Comparison of ENCODE assay signal across 8 cellular contexts in the genomic region with DNA sequence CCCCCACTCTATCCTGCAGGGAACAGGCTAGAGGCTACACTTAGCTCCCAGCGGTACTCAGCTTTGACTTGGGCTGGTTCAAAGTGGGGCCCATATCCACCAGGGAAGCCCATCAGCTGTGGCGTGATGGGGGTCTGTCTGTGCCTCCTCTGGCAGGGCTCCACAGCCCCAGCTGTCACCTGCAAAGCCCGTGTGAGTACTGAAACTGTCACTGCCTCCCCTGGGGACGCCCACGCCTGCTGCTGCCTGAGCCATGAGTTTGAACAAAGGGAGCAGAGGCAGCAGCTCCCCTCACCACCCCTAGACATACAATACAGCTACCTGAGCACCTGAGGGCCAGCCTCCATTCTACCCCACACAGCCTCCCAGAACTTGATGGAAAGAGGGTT. TPM values are rescaled to one million over a fixed set of nuclear protein-coding genes. Genes with fewer than 3 reads are reported as not detected.
DNase-seq lines count a peak whose midpoint lies in the region; ATAC-seq, FAIRE-seq and TF ChIP-seq lines count a peak whose summit lies in the region.

No MANE protein-coding gene starts in this region.

- RAD21 ChIA-PET in GM12878 (lab: Charles Lee; ENCODE audit: unreplicated experiment), result interaction anchor here (0.6 to 4.2 kb wide), 25 partner anchors 11 to 1479 kb away, joined by 3 to 50 read pairs (median 4); partner anchors contain the start of genes HAUS4, LRP10, OXA1L and PRMT5

- H3K36me3 ChIP-seq in GM12878 (ENCODE audit: control insufficient read depth in 2 of 2, insufficient read depth in 2 of 2, low read length in 1 of 2) (no peaks in the 10 kb centered on the region; a peak in 1 of 4 replicates), neural progenitor cell (no peaks in the 10 kb centered on the region)

- peaks cover 35% of the 10 kb centered on the region for H3K4me1 ChIP-seq in GM12878 (ENCODE audit: control insufficient read depth, insufficient read depth, low read length)
- H3K4me1 ChIP-seq in neural progenitor cell, result peaks cover 14% of the 10 kb centered on the region

- H2AFZ ChIP-seq in GM12878 (ENCODE audit: control insufficient read depth, low read depth, low read length) (peak overlapping the region; percentile 24; the same call in 1 of the 2 replicates), neural progenitor cell (replicated peaks) (no peak overlapping the region)

- peak; percentile 88 for FAIRE-seq in GM12878 (lab: Jason Lieb, UNC)

- peaks cover 48% of the 10 kb centered on the region for H3K4me1 Mint-ChIP-seq in neural progenitor cell

- TF ChIP-seq EP300 in GM12878 (IDR thresholded peaks at IDR 0.05; ENCODE audit: borderline replicate concordance in 1 of 2, control insufficient read depth in 1 of 2, low read depth in 2 of 2, low read length in 2 of 2), result peak; percentile 41 to 51; a peak in 2 of 4 replicates

- H3K36me3 Mint-ChIP-seq in neural progenitor cell, result peaks cover 9% of the 10 kb centered on the region

- ATAC-seq in GM21619 (IDR thresholded peaks at IDR 0.05; ENCODE audit: unreplicated experiment) (peak; percentile 36), GM12878 (peak; percentile 63)

- H3K27me3 Mint-ChIP-seq in neural progenitor cell (ENCODE audit: insufficient read depth, low read depth), result peaks cover 9% of the 10 kb centered on the region

- TF ChIP-seq RAD21 in GM12878 (IDR thresholded peaks at IDR 0.05; ENCODE audit: insufficient read depth, low read depth, low read length), result no peak

- no peak for TF ChIP-seq CTCF in GM10248 (IDR thresholded peaks at IDR 0.05; ENCODE audit: control extremely low read depth, extremely low read depth, low read depth, missing control alignments)
- no peak for TF ChIP-seq CTCF in GM12878 (IDR thresholded peaks at IDR 0.05 in 2 of 3, conservative IDR thresholded peaks at IDR 0.05 in 1 of 3; ENCODE audit: control insufficient read depth in 2 of 3, extremely low read depth in 1 of 3, insufficient read depth in 1 of 3, low read depth in 3 of 3, low read length in 3 of 3)
- no peak for TF ChIP-seq CTCF in neural progenitor cell (IDR thresholded peaks at IDR 0.05)
- TF ChIP-seq CTCF in dorsolateral prefrontal cortex (IDR thresholded peaks at IDR 0.05 in 54 of 56, conservative IDR thresholded peaks at IDR 0.05 in 2 of 56; ENCODE audit: low read depth in 1 of 56, partially characterized antibody in 56 of 56), result no peak

- H3K4me3 Mint-ChIP-seq in neural progenitor cell, result peak overlapping the region; percentile 97

- SMC1A ChIA-PET in GM12878 (lab: Charles Lee; ENCODE audit: uncharacterized antibody, unreplicated experiment), result interaction anchor here (0.7 to 9.5 kb wide), 18 partner anchors 9 to 568 kb away, joined by 3 to 110 read pairs (median 4); partner anchors contain the start of gene LRP10

- peaks cover 5% of the 10 kb centered on the region for H3K79me2 ChIP-seq in GM12878 (ENCODE audit: control insufficient read depth, insufficient read depth, low read length)
- H3K79me2 ChIP-seq in neural progenitor cell (ENCODE audit: low read depth), result no peaks in the 10 kb centered on the region

- POLR2A ChIA-PET in GM10248 (lab: Yijun Ruan, JAX), result interaction anchor here (0.6 to 1.9 kb wide), 5 partner anchors 14 to 332 kb away, joined by 3 to 6 read pairs (median 4); partner anchors contain the start of gene OXA1L
- POLR2A ChIA-PET in GM12878 (lab: Charles Lee), result interaction anchor here (0.6 to 6.0 kb wide), 14 partner anchors 12 to 1505 kb away, joined by 3 to 51 read pairs (median 5); partner anchors contain the start of genes HAUS4, LRP10, PABPN1 and PRMT5

- no TSS peak for BruUV-seq in GM12878 (replicated peaks; lab: Mats Ljungman, UMichigan)

- peak; percentile 72 for DNase-seq in GM10248 (ENCODE audit: extremely low spot score)
- DNase-seq in NCI-H2107 treated with DMSO at 0.1 percent for 48 hours (lab: John Stamatoyannopoulos, UW; ENCODE audit: unreplicated experiment), result peak; percentile 62
- DNase-seq in GM12878 (ENCODE audit: low read depth, low spot score), result peak; percentile 53
- DNase-seq in neural progenitor cell (ENCODE audit: low spot score), result no peak
- DNase-seq in dorsolateral prefrontal cortex, result no peak
- DNase-seq in kidney tubule cell (ENCODE audit: low spot score), result no peak
- DNase-seq in SK-N-DZ (ENCODE audit: low spot score), result no peak

- CTCF ChIA-PET in GM10248 (lab: Yijun Ruan, JAX) (interaction anchor here (0.9 to 12.3 kb wide), 12 partner anchors 8 to 331 kb away, joined by 3 to 196 read pairs (median 6); partner anchors contain the start of genes LRP10 and RBM23), GM12878 (lab: Yijun Ruan, JAX) (interaction anchor here (0.5 to 10.8 kb wide), 12 partner anchors 10 to 318 kb away, joined by 3 to 174 read pairs (median 8); partner anchors contain the start of genes HAUS4, LRP10 and PRMT5)

- intact Hi-C loops in GM12878 (cut with micrococcal nuclease; ENCODE audit: unreplicated experiment) (loop anchor here (1.0 kb wide), 1 partner anchor 17 kb away; the partner anchor contains the start of gene LRP10), dorsolateral prefrontal cortex (cut with DNase I) (no loop called here)

- H3K27ac ChIP-seq in GM12878 (ENCODE audit: control insufficient read depth, insufficient read depth), result peak overlapping the region; percentile 86
- no peak overlapping the region for H3K27ac ChIP-seq in neural progenitor cell
- H3K27ac ChIP-seq in dorsolateral prefrontal cortex, result no peak overlapping the region

- no peaks in the 10 kb centered on the region for H3K9me3 Mint-ChIP-seq in neural progenitor cell

- H3K27ac Mint-ChIP-seq in neural progenitor cell, result no peak overlapping the region

- H3K9me3 ChIP-seq in GM12878 (replicated peaks; ENCODE audit: control insufficient read depth, insufficient read depth, low read length), result no peaks in the 10 kb centered on the region
- no peaks in the 10 kb centered on the region for H3K9me3 ChIP-seq in neural progenitor cell (ENCODE audit: low read depth)

- H3K27me3 ChIP-seq in GM12878 (replicated peaks in 1 of 2; ENCODE audit: control insufficient read depth in 2 of 2, insufficient read depth in 2 of 2, low read length in 1 of 2) (no peaks in the 10 kb centered on the region), neural progenitor cell (peaks cover 21% of the 10 kb centered on the region), dorsolateral prefrontal cortex (no peaks in the 10 kb centered on the region)

- peaks cover 42% of the 10 kb centered on the region for H3F3A ChIP-seq in neural progenitor cell (ENCODE audit: low read depth)

- H3K4me3 ChIP-seq in GM12878, result peak overlapping the region; percentile 91
- H3K4me3 ChIP-seq in neural progenitor cell, result peak overlapping the region; percentile 52
- H3K4me3 ChIP-seq in dorsolateral prefrontal cortex, result peak overlapping the region in 1 of 59 donors; percentile 15

- peak; percentile 86 for TF ChIP-seq POLR2A in GM12878 (IDR thresholded peaks at IDR 0.05; ENCODE audit: low read depth, low read length)

- H3K4me2 ChIP-seq in GM12878 (ENCODE audit: control insufficient read depth, insufficient read depth), result peak overlapping the region; percentile 89
- H3K4me2 ChIP-seq in neural progenitor cell, result peak overlapping the region; percentile 71

- H3K9ac ChIP-seq in GM12878 (ENCODE audit: control insufficient read depth, insufficient read depth, low read length) (peak overlapping the region; percentile 88), neural progenitor cell (no peak overlapping the region)

- in situ Hi-C loops in GM12878 (cut with MboI), result no loop called here

- 1% methylated on average over 5 of the region's 5 CpGs for WGBS in GM12878 (ENCODE audit: insufficient coverage, insufficient replicate concordance, low lambda C conversion rate, missing lambda C conversion rate)

- H4K20me1 ChIP-seq in GM12878 (ENCODE audit: control insufficient read depth, insufficient read depth) (no peaks in the 10 kb centered on the region), neural progenitor cell (ENCODE audit: low read depth) (no peaks in the 10 kb centered on the region)

RNA-seq across cellular contexts. Expression of gene REM2, which starts 5.0 kb away (rescaled TPM):
- 3.3 and 4.7 TPM in 2 replicates for total RNA-seq in GM12878 (2013; cell fraction: nucleolus; rRNA removed)
- 0.87 and 1.2 TPM in 2 replicates for total RNA-seq in GM12878 (2014; rRNA removed)
- 0.27 and 0.37 TPM in 2 replicates for total RNA-seq in GM12878 (2014; rRNA removed; fragmentation: Illumina TruSeq; extraction: Trizol)
- total RNA-seq in GM12878 (2021), result 0.66 and 0.69 TPM in 2 replicates
- 0.84 TPM for polyA plus RNA-seq in GM12878 (2011; ENCODE audit: low read depth)
- 0.69 and 1.1 TPM in 2 replicates for polyA plus RNA-seq in GM12878 (2011; rRNA removed)
- 0.59 and 0.61 TPM in 2 replicates for polyA plus RNA-seq in GM12878 (2011; cell fraction: cytosol; rRNA removed)
- 1.9 and 2.3 TPM in 2 replicates for polyA plus RNA-seq in GM12878 (2011; cell fraction: nucleus; rRNA removed)
- 0.94 and 1.6 TPM in 2 replicates for polyA plus RNA-seq in GM12878 (2012)
- 0.17 and 0.66 TPM in 2 replicates for polyA plus RNA-seq in GM12878 (2014; fragmentation: Illumina TruSeq; extraction: Trizol)
- 1 to 10 TPM in 1 of 2 experiments, under 1 TPM in 1; 0.68 to 1.3 TPM for polyA plus RNA-seq in GM12878 (2014; fragmentation: Nextera tagmentation; extraction: Ambion mirVana)
- polyA plus RNA-seq in GM12878 (2014; rRNA removed), result 1.3 and 1.5 TPM in 2 replicates
- polyA plus RNA-seq in GM12878 (2016; fragmentation: Nextera tagmentation; extraction: Ambion mirVana), result 1 to 10 TPM in 1 of 2 experiments, under 1 TPM in 1; 0.97 to 1.5 TPM
- polyA minus RNA-seq in GM12878 (2011; rRNA and poly(A)+ RNA removed), result 0.88 and 1.6 TPM in 2 replicates
- polyA minus RNA-seq in GM12878 (2011; cell fraction: cytosol; rRNA and poly(A)+ RNA removed), result 0.94 TPM in 2 replicates
- polyA minus RNA-seq in GM12878 (2011; cell fraction: nucleus; rRNA and poly(A)+ RNA removed), result 2.4 and 2.8 TPM in 2 replicates
- total RNA-seq in neural progenitor cell (ENCODE audit: low replicate concordance), result 1.7 and 3.3 TPM in 2 replicates
- 1 to 10 TPM in 103 of 120 experiments, under 1 TPM in 17; 0.51 to 5.3 (median 1.6) TPM for total RNA-seq in dorsolateral prefrontal cortex
- polyA plus RNA-seq in SK-N-DZ (2014; cell fraction: cytosol; rRNA removed), result 2.5 and 4.0 TPM in 2 replicates
- 1.2 and 5.2 TPM in 2 replicates for polyA plus RNA-seq in SK-N-DZ (2014; cell fraction: nucleus; rRNA removed)

RNA-seq across cellular contexts. Expression of gene LRP10, which starts 16.4 kb away (rescaled TPM):
- total RNA-seq in GM12878 (2013; cell fraction: nucleolus; rRNA removed), result 43.0 and 46.7 TPM in 2 replicates
- total RNA-seq in GM12878 (2014; rRNA removed), result 16.7 and 17.8 TPM in 2 replicates
- total RNA-seq in GM12878 (2014; rRNA removed; fragmentation: Illumina TruSeq; extraction: Trizol), result 10.5 and 13.5 TPM in 2 replicates
- total RNA-seq in GM12878 (2021), result 51.5 and 56.9 TPM in 2 replicates
- polyA plus RNA-seq in GM12878 (2011; ENCODE audit: low read depth), result 23.9 TPM
- polyA plus RNA-seq in GM12878 (2011; rRNA removed), result 7.9 and 20.4 TPM in 2 replicates
- polyA plus RNA-seq in GM12878 (2011; cell fraction: cytosol; rRNA removed), result 30.1 and 31.1 TPM in 2 replicates
- polyA plus RNA-seq in GM12878 (2011; cell fraction: nucleus; rRNA removed), result 57.3 and 57.9 TPM in 2 replicates
- polyA plus RNA-seq in GM12878 (2012), result 47.1 and 60.2 TPM in 2 replicates
- 8.3 and 24.5 TPM in 2 replicates for polyA plus RNA-seq in GM12878 (2014; fragmentation: Illumina TruSeq; extraction: Trizol)
- polyA plus RNA-seq in GM12878 (2014; fragmentation: Nextera tagmentation; extraction: Ambion mirVana), result 1 to 10 TPM; 3.0 TPM
- polyA plus RNA-seq in GM12878 (2014; rRNA removed), result 21.4 and 23.0 TPM in 2 replicates
- 10 to 100 TPM; 43.8 to 53.7 TPM for polyA plus RNA-seq in GM12878 (2016; fragmentation: Nextera tagmentation; extraction: Ambion mirVana)
- 43.4 and 68.8 TPM in 2 replicates for polyA minus RNA-seq in GM12878 (2011; rRNA and poly(A)+ RNA removed)
- 30.1 and 34.1 TPM in 2 replicates for polyA minus RNA-seq in GM12878 (2011; cell fraction: cytosol; rRNA and poly(A)+ RNA removed)
- polyA minus RNA-seq in GM12878 (2011; cell fraction: nucleus; rRNA and poly(A)+ RNA removed), result 24.3 and 36.3 TPM in 2 replicates
- total RNA-seq in neural progenitor cell (ENCODE audit: low replicate concordance), result 0.92 and 4.2 TPM in 2 replicates
- 10 to 100 TPM; 15.6 to 75.0 (median 31.2) TPM for total RNA-seq in dorsolateral prefrontal cortex
- 2.2 and 2.5 TPM in 2 replicates for polyA plus RNA-seq in SK-N-DZ (2014; cell fraction: cytosol; rRNA removed)
- polyA plus RNA-seq in SK-N-DZ (2014; cell fraction: nucleus; rRNA removed), result 1.6 and 3.7 TPM in 2 replicates

RNA-seq across cellular contexts. Expression of gene RBM23, which starts 31.0 kb away (rescaled TPM):
- total RNA-seq in GM12878 (2013; cell fraction: nucleolus; rRNA removed), result 86.0 and 99.3 TPM in 2 replicates
- total RNA-seq in GM12878 (2014; rRNA removed) (54.0 and 63.9 TPM in 2 replicates), GM12878 (2014; rRNA removed; fragmentation: Illumina TruSeq; extraction: Trizol) (55.1 and 55.6 TPM in 2 replicates), GM12878 (2021) (61.4 and 66.1 TPM in 2 replicates), neural progenitor cell (ENCODE audit: low replicate concordance) (139 and 170 TPM in 2 replicates), dorsolateral prefrontal cortex (10 to 100 TPM; 54.8 to 96.7 (median 72.6) TPM)
- polyA plus RNA-seq in GM12878 (2011; ENCODE audit: low read depth), result 38.1 TPM
- polyA plus RNA-seq in GM12878 (2011; rRNA removed) (72.6 and 75.2 TPM in 2 replicates), GM12878 (2014; fragmentation: Illumina TruSeq; extraction: Trizol) (70.4 and 72.4 TPM in 2 replicates), GM12878 (2014; fragmentation: Nextera tagmentation; extraction: Ambion mirVana) (10 to 100 TPM; 60.7 to 65.7 TPM), GM12878 (2014; rRNA removed) (52.9 and 55.0 TPM in 2 replicates), GM12878 (2016; fragmentation: Nextera tagmentation; extraction: Ambion mirVana) (10 to 100 TPM; 60.5 to 61.9 TPM)
- 75.3 and 79.2 TPM in 2 replicates for polyA plus RNA-seq in GM12878 (2011; cell fraction: cytosol; rRNA removed)
- polyA plus RNA-seq in GM12878 (2011; cell fraction: nucleus; rRNA removed), result 84.1 and 96.7 TPM in 2 replicates
- polyA plus RNA-seq in GM12878 (2012), result 28.1 and 30.3 TPM in 2 replicates
- polyA minus RNA-seq in GM12878 (2011; rRNA and poly(A)+ RNA removed), result 88.0 and 92.9 TPM in 2 replicates
- polyA minus RNA-seq in GM12878 (2011; cell fraction: cytosol; rRNA and poly(A)+ RNA removed), result 33.0 and 43.8 TPM in 2 replicates
- 27.3 and 65.8 TPM in 2 replicates for polyA minus RNA-seq in GM12878 (2011; cell fraction: nucleus; rRNA and poly(A)+ RNA removed)
- 107 and 143 TPM in 2 replicates for polyA plus RNA-seq in SK-N-DZ (2014; cell fraction: cytosol; rRNA removed)
- polyA plus RNA-seq in SK-N-DZ (2014; cell fraction: nucleus; rRNA removed), result 90.2 and 100 TPM in 2 replicates

RNA-seq across cellular contexts. Expression of gene PRMT5, which starts 41.2 kb away (rescaled TPM):
- 38.4 and 43.2 TPM in 2 replicates for total RNA-seq in GM12878 (2013; cell fraction: nucleolus; rRNA removed)
- total RNA-seq in GM12878 (2014; rRNA removed) (96.2 and 106 TPM in 2 replicates), GM12878 (2014; rRNA removed; fragmentation: Illumina TruSeq; extraction: Trizol) (103 and 113 TPM in 2 replicates), GM12878 (2021) (105 and 115 TPM in 2 replicates), neural progenitor cell (ENCODE audit: low replicate concordance) (54.6 and 97.6 TPM in 2 replicates), dorsolateral prefrontal cortex (10 to 100 TPM; 35.6 to 70.9 (median 49.6) TPM)
- 71.5 TPM for polyA plus RNA-seq in GM12878 (2011; ENCODE audit: low read depth)
- polyA plus RNA-seq in GM12878 (2011; rRNA removed) (175 and 221 TPM in 2 replicates), GM12878 (2014; fragmentation: Illumina TruSeq; extraction: Trizol) (125 and 129 TPM in 2 replicates), GM12878 (2014; fragmentation: Nextera tagmentation; extraction: Ambion mirVana) (10 to 100 TPM; 54.3 to 71.6 TPM), GM12878 (2014; rRNA removed) (106 and 118 TPM in 2 replicates), GM12878 (2016; fragmentation: Nextera tagmentation; extraction: Ambion mirVana) (100 to 1,000 TPM; 175 to 195 TPM)
- polyA plus RNA-seq in GM12878 (2011; cell fraction: cytosol; rRNA removed), result 284 and 348 TPM in 2 replicates
- 231 and 240 TPM in 2 replicates for polyA plus RNA-seq in GM12878 (2011; cell fraction: nucleus; rRNA removed)
- 53.0 and 76.1 TPM in 2 replicates for polyA plus RNA-seq in GM12878 (2012)
- polyA minus RNA-seq in GM12878 (2011; rRNA and poly(A)+ RNA removed), result 257 and 258 TPM in 2 replicates
- polyA minus RNA-seq in GM12878 (2011; cell fraction: cytosol; rRNA and poly(A)+ RNA removed), result 104 and 113 TPM in 2 replicates
- 50.1 and 66.8 TPM in 2 replicates for polyA minus RNA-seq in GM12878 (2011; cell fraction: nucleus; rRNA and poly(A)+ RNA removed)
- 93.5 and 106 TPM in 2 replicates for polyA plus RNA-seq in SK-N-DZ (2014; cell fraction: cytosol; rRNA removed)
- 143 and 178 TPM in 2 replicates for polyA plus RNA-seq in SK-N-DZ (2014; cell fraction: nucleus; rRNA removed)

RNA-seq across cellular contexts. Expression of gene MMP14, which starts 51.6 kb away (rescaled TPM):
- total RNA-seq in GM12878 (2013; cell fraction: nucleolus; rRNA removed), result 3.2 and 5.0 TPM in 2 replicates
- 0.38 and 0.85 TPM in 2 replicates for total RNA-seq in GM12878 (2014; rRNA removed)
- total RNA-seq in GM12878 (2014; rRNA removed; fragmentation: Illumina TruSeq; extraction: Trizol), result 0.28 and 0.31 TPM in 2 replicates
- total RNA-seq in GM12878 (2021), result 1.1 and 1.8 TPM in 2 replicates
- polyA plus RNA-seq in GM12878 (2011; ENCODE audit: low read depth), result 1.2 TPM
- polyA plus RNA-seq in GM12878 (2011; rRNA removed), result 0.65 and 0.91 TPM in 2 replicates
- 1.8 and 2.0 TPM in 2 replicates for polyA plus RNA-seq in GM12878 (2011; cell fraction: cytosol; rRNA removed)
- polyA plus RNA-seq in GM12878 (2011; cell fraction: nucleus; rRNA removed), result 7.5 and 8.2 TPM in 2 replicates
- polyA plus RNA-seq in GM12878 (2012), result 0.46 and 0.59 TPM in 2 replicates
- polyA plus RNA-seq in GM12878 (2014; fragmentation: Illumina TruSeq; extraction: Trizol), result 0.27 and 0.56 TPM in 2 replicates
- not detected for polyA plus RNA-seq in GM12878 (2014; fragmentation: Nextera tagmentation; extraction: Ambion mirVana)
- 1.8 and 1.9 TPM in 2 replicates for polyA plus RNA-seq in GM12878 (2014; rRNA removed)
- under 1 TPM; 0.32 to 0.42 TPM for polyA plus RNA-seq in GM12878 (2016; fragmentation: Nextera tagmentation; extraction: Ambion mirVana)
- polyA minus RNA-seq in GM12878 (2011; rRNA and poly(A)+ RNA removed), result 0.15 and 0.26 TPM in 2 replicates
- not detected in 2 replicates for polyA minus RNA-seq in GM12878 (2011; cell fraction: cytosol; rRNA and poly(A)+ RNA removed)
- 0.57 and 1.1 TPM in 2 replicates for polyA minus RNA-seq in GM12878 (2011; cell fraction: nucleus; rRNA and poly(A)+ RNA removed)
- total RNA-seq in neural progenitor cell (ENCODE audit: low replicate concordance), result 15.1 and 25.2 TPM in 2 replicates
- total RNA-seq in dorsolateral prefrontal cortex, result 10 to 100 TPM in 49 of 120 experiments, 1 to 10 TPM in 71; 2.9 to 29.5 (median 9.1) TPM
- 3.1 and 4.2 TPM in 2 replicates for polyA plus RNA-seq in SK-N-DZ (2014; cell fraction: cytosol; rRNA removed)
- polyA plus RNA-seq in SK-N-DZ (2014; cell fraction: nucleus; rRNA removed), result 1.7 and 3.4 TPM in 2 replicates

Comparison
In these comparisons a context has a peak if more than half of its experiments do, and no peak if none do; other contexts are left out.
1. DNase-seq: peak in GM10248 (single experiment), NCI-H2107 treated with DMSO at 0.1 percent for 48 hours (single experiment) and GM12878 (single experiment); none in neural progenitor cell (single experiment), dorsolateral prefrontal cortex (0 of 10), kidney tubule cell (single experiment) and SK-N-DZ (single experiment).